ENCODE assay signal across 20 cellular contexts in the genomic region with DNA sequence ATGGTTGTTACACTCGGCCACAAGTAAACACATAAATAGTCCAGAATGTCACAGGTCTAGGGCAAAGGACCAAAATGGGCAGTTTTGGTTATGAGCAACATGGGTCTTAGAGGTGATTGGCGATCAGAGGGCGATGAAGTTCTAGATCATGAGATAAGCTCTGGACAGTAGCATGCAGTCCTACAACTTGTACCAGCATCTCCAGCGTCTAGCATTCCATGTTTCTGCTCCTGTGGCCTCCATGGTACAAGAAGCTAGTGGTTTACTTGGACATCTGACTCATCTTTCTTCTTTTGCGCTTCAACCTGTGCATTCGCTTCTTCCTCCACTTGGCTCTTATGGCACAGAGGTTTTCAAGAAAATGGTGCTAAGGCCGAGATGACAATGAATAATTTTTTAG. TPM values are rescaled to one million over a fixed set of nuclear protein-coding genes. Genes with fewer than 3 reads are reported as not detected.
DNase-seq lines count a peak whose midpoint lies in the region; FAIRE-seq and TF ChIP-seq lines count a peak whose summit lies in the region.
"Had no signal": no experiment of that assay in that cellular context is flagged by ENCODE, and none has a peak within 500 bp of the region (broad histone marks: within the 10 kb centered on the region; RNA-seq: fewer than 3 reads in every experiment).

No MANE protein-coding gene starts in this region.

- DNase-seq in GM12891 (ENCODE audit: insufficient read length, low spot score) = no peak
- no peak for DNase-seq in hepatocyte (ENCODE audit: low spot score)
- peak; percentile 63 to 78 for DNase-seq in trophoblast cell
- no peak for DNase-seq in NCI-H1694 treated with DMSO at 0.1 percent for 48 hours (lab: John Stamatoyannopoulos, UW)
- DNase-seq in CD14-positive monocyte (ENCODE audit: low spot score) = no peak
- DNase-seq in NCI-H345 treated with DMSO at 0.1 percent for 48 hours (lab: John Stamatoyannopoulos, UW; ENCODE audit: unreplicated experiment) = no peak
- DNase-seq: 8988T; C1 segment of cervical spinal cord; CD4-positive, CD25-positive, alpha-beta regulatory T cell; CD8-positive, alpha-beta memory T cell; DMS 273 treated with DMSO at 0.1 percent for 48 hours; DMS79; EL; GDM1; H9 had no signal

- no peak overlapping the region for H3K4me3 Mint-ChIP-seq in CD14-positive monocyte
- H3K4me3 Mint-ChIP-seq: CD4-positive, CD25-positive, alpha-beta regulatory T cell; CD8-positive, alpha-beta memory T cell; GM23338; H9 had no signal

- H3K27me3 ChIP-seq in OCI-LY3 (ENCODE audit: low read depth, low read length) (no peaks in the 10 kb centered on the region), hepatocyte (no peaks in the 10 kb centered on the region), trophoblast cell (ENCODE audit: insufficient read depth, low read length) (no peaks in the 10 kb centered on the region)

- peaks cover 3 to 9% (median 5%) of the 10 kb centered on the region in 3 donors for H3K27me3 Mint-ChIP-seq in CD14-positive monocyte (ENCODE audit: low read depth in 3 of 3)

- H4K20me1 ChIP-seq in OCI-LY3 (ENCODE audit: insufficient read depth, low read length) = no peaks in the 10 kb centered on the region
- H4K20me1 ChIP-seq in hepatocyte (ENCODE audit: insufficient read depth, poor library complexity, severe bottlenecking) = no peaks in the 10 kb centered on the region

- no peak overlapping the region for H2AFZ ChIP-seq in OCI-LY3 (ENCODE audit: low read depth, low read length)
- no peak overlapping the region for H2AFZ ChIP-seq in hepatocyte
- no peak overlapping the region for H2AFZ ChIP-seq in trophoblast cell (ENCODE audit: insufficient read depth, low read length, poor library complexity)
- H2AFZ ChIP-seq: GM23338 had no signal

- TF ChIP-seq CTCF in OCI-LY3 (IDR thresholded peaks at IDR 0.05; ENCODE audit: low read depth, low read length) = no peak
- TF ChIP-seq CTCF in hepatocyte (IDR thresholded peaks at IDR 0.05; ENCODE audit: poor library complexity) = no peak
- TF ChIP-seq CTCF in CD14-positive monocyte (IDR thresholded peaks at IDR 0.05) = no peak

- H3K23ac ChIP-seq in trophoblast cell (ENCODE audit: low read length) = no peak overlapping the region

- H2BK5ac ChIP-seq in trophoblast cell (ENCODE audit: low read depth, low read length, poor library complexity) = no peak overlapping the region

- H3K27ac ChIP-seq in OCI-LY3 (ENCODE audit: low read length) (no peak overlapping the region), hepatocyte (no peak overlapping the region), trophoblast cell (ENCODE audit: low read depth, low read length) (no peak overlapping the region)

- H3K9me2 ChIP-seq in hepatocyte (replicated peaks; ENCODE audit: insufficient read depth) = no peaks in the 10 kb centered on the region

- WGBS in hepatocyte (ENCODE audit: low lambda C conversion rate, missing lambda C conversion rate) = 96% methylated on average over 7 of the region's 7 CpGs
- no CpG with 5 or more reads among the region's 7 CpGs for WGBS in trophoblast cell (ENCODE audit: extremely low coverage, insufficient coverage, insufficient read length)

- no peak overlapping the region for H3K14ac ChIP-seq in trophoblast cell (ENCODE audit: low read length)

- H3K4me1 Mint-ChIP-seq in CD14-positive monocyte = peaks cover 11% of the 10 kb centered on the region

- H3K9ac ChIP-seq in OCI-LY3 (ENCODE audit: low read length) (no peak overlapping the region), trophoblast cell (ENCODE audit: low read length) (no peak overlapping the region)

- intact Hi-C loops in CD14-positive monocyte (cut with micrococcal nuclease) = loop anchor here (5.0 to 10.0 kb wide), 5 partner anchors 1456 to 1838 kb away; no protein-coding TSS in a partner anchor

- H3K4me1 ChIP-seq in OCI-LY3 (ENCODE audit: low read length) (peaks cover 11% of the 10 kb centered on the region), hepatocyte (ENCODE audit: insufficient read depth) (peaks cover 7% of the 10 kb centered on the region), trophoblast cell (ENCODE audit: control insufficient read depth in 1 of 2, insufficient read depth in 2 of 2, low read length in 2 of 2) (no peaks in the 10 kb centered on the region)

- no peak overlapping the region for H2AK5ac ChIP-seq in trophoblast cell (ENCODE audit: low read length)

- peaks cover 0 to 3% (median 0%) of the 10 kb centered on the region in 7 donors for H3K9me3 Mint-ChIP-seq in CD14-positive monocyte
- H3K9me3 Mint-ChIP-seq: CD4-positive, CD25-positive, alpha-beta regulatory T cell; CD8-positive, alpha-beta memory T cell had no signal

- no peak overlapping the region for H2BK12ac ChIP-seq in trophoblast cell (ENCODE audit: low read length)

- H3K4me3 ChIP-seq in OCI-LY3 (ENCODE audit: low read length) = no peak overlapping the region
- no peak overlapping the region for H3K4me3 ChIP-seq in hepatocyte
- H3K4me3 ChIP-seq in trophoblast cell (ENCODE audit: low read depth, low read length) = no peak overlapping the region
- H3K4me3 ChIP-seq: GM12878, GM23338 had no signal

- H3K9me3 ChIP-seq in OCI-LY3 (ENCODE audit: insufficient read depth, low read length) (peaks cover 7% of the 10 kb centered on the region; the same call in 1 of the 2 replicates), hepatocyte (ENCODE audit: low read depth) (peaks cover 4% of the 10 kb centered on the region), trophoblast cell (ENCODE audit: insufficient read depth, low read depth, low read length) (no peaks in the 10 kb centered on the region)

- peak; percentile 35 for FAIRE-seq in GM12891 (lab: Jason Lieb, UNC)
- FAIRE-seq: D721Med, GM12878, GM18507 had no signal

- no peak overlapping the region for H4K91ac ChIP-seq in trophoblast cell (ENCODE audit: low read depth, low read length)

- H3K27ac Mint-ChIP-seq in CD14-positive monocyte = no peak overlapping the region
- H3K27ac Mint-ChIP-seq: CD4-positive, CD25-positive, alpha-beta regulatory T cell; CD8-positive, alpha-beta memory T cell; GM23338; H9 had no signal

- peaks cover 3% of the 10 kb centered on the region for H3K36me3 ChIP-seq in OCI-LY3 (replicated peaks; ENCODE audit: low read depth, low read length)
- H3K36me3 ChIP-seq in hepatocyte (replicated peaks; ENCODE audit: insufficient read depth, low read depth) = no peaks in the 10 kb centered on the region
- H3K36me3 ChIP-seq in trophoblast cell (ENCODE audit: control insufficient read depth in 1 of 2, insufficient read depth in 2 of 2, low read length in 2 of 2) = no peaks in the 10 kb centered on the region

- no peaks in the 10 kb centered on the region for H3K79me1 ChIP-seq in trophoblast cell (ENCODE audit: low read length)

- H3K79me2 ChIP-seq in OCI-LY3 (ENCODE audit: low read length) (no peaks in the 10 kb centered on the region), hepatocyte (no peaks in the 10 kb centered on the region), trophoblast cell (ENCODE audit: control insufficient read depth, insufficient read depth, low read length, poor library complexity) (no peaks in the 10 kb centered on the region)

- TF ChIP-seq POLR2A in GM12891 (IDR thresholded peaks at IDR 0.05; ENCODE audit: low read depth, low read length) = no peak

- H3K4ac ChIP-seq in trophoblast cell (ENCODE audit: low read depth, low read length) = no peak overlapping the region

- H3K18ac ChIP-seq in trophoblast cell (ENCODE audit: low read length) = no peak overlapping the region

- no peak overlapping the region for H4K8ac ChIP-seq in trophoblast cell (ENCODE audit: low read depth, low read length)

- H3K4me2 ChIP-seq in OCI-LY3 (ENCODE audit: low read length) (peak overlapping the region; percentile 69; the same call in 1 of the 2 replicates), hepatocyte (peak overlapping the region; percentile 59), trophoblast cell (ENCODE audit: low read length) (no peak overlapping the region)
- H3K4me2 ChIP-seq: GM23338 had no signal

- H3K36me3 Mint-ChIP-seq in CD14-positive monocyte = no peaks in the 10 kb centered on the region
- H3K36me3 Mint-ChIP-seq: CD4-positive, CD25-positive, alpha-beta regulatory T cell had no signal

- H4K12ac ChIP-seq in trophoblast cell (ENCODE audit: low read depth, low read length) = no peak overlapping the region

- H2BK120ac ChIP-seq in trophoblast cell (ENCODE audit: insufficient read depth, low read length, poor library complexity) = no peak overlapping the region

TF ChIP-seq in GM12891, 5 proteins besides CTCF, POLR2A, EP300 and RAD21:
- TF ChIP-seq POU2F2 (IDR thresholded peaks at IDR 0.05; ENCODE audit: low read depth, low read length) (no peak), SPI1 (IDR thresholded peaks at IDR 0.05; ENCODE audit: low read depth, low read length) (no peak), PAX5 (IDR thresholded peaks at IDR 0.05; ENCODE audit: insufficient read depth, low read length, severe bottlenecking) (no peak), POLR2AphosphoS5 (IDR thresholded peaks at IDR 0.05; ENCODE audit: low read depth, low read length) (no peak), TAF1 (IDR thresholded peaks at IDR 0.05; ENCODE audit: low read depth, low read length) (no peak)

RNA-seq across cellular contexts. Expression of gene MMADHC, which starts 8.9 kb away (rescaled TPM):
- 101 TPM for polyA plus RNA-seq in GM12891 (2012; ENCODE audit: low read depth, missing spikeins)
- 156 and 158 TPM in 2 replicates for total RNA-seq in hepatocyte
- 134 and 138 TPM in 2 replicates for polyA plus RNA-seq in hepatocyte
- 108 and 113 TPM in 2 replicates for polyA plus RNA-seq in trophoblast cell (2013)
- 100 to 1,000 TPM in 1 of 2 donors, 10 to 100 TPM in 1; 97.9 to 119 TPM for polyA plus RNA-seq in CD14-positive monocyte

Comparison
In these comparisons a context has a peak if more than half of its experiments do, and no peak if none do; other contexts are left out.
1. DNase-seq: peak in trophoblast cell (2 of 2); none in GM12891 (single experiment), hepatocyte (single experiment), NCI-H1694 treated with DMSO at 0.1 percent for 48 hours (single experiment), CD14-positive monocyte (single experiment) and NCI-H345 treated with DMSO at 0.1 percent for 48 hours (single experiment).